9 cellular contexts compared by ENCODE assay signal in genomic region chr22:41976070-41976901, GRCh38. TPM values are rescaled to one million over a fixed set of nuclear protein-coding genes. Genes with fewer than 3 reads are reported as not detected.
DNase-seq lines count a peak whose midpoint lies in the region; ATAC-seq and TF ChIP-seq lines count a peak whose summit lies in the region.
"Had no signal": no experiment of that assay in that cellular context is flagged by ENCODE, and none has a peak within 500 bp of the region (broad histone marks: within the 10 kb centered on the region; RNA-seq: fewer than 3 reads in every experiment).

No MANE protein-coding gene starts in this region.

- intact Hi-C loops in activated B cell treated with CpG ODN at 0.5 μM for 24 hours (cut with micrococcal nuclease) (no loop called here), lower leg skin (cut with DNase I; ENCODE audit: low total_unique reads) (no loop called here)

- peak overlapping the region; percentile 22 for H3K4me3 ChIP-seq in lower leg skin (ENCODE audit: low read depth, poor library complexity, severe bottlenecking)

- peaks cover 12% of the 10 kb centered on the region for H3K4me1 Mint-ChIP-seq in activated B cell treated with CpG ODN at 0.5 μM for 24 hours
- H3K4me1 Mint-ChIP-seq in central memory CD8-positive, alpha-beta T cell: peaks cover 15% of the 10 kb centered on the region

- H3K27me3 Mint-ChIP-seq in activated B cell treated with CpG ODN at 0.5 μM for 24 hours: peaks cover 44% of the 10 kb centered on the region
- peaks cover 63% of the 10 kb centered on the region for H3K27me3 Mint-ChIP-seq in central memory CD8-positive, alpha-beta T cell

- no peak overlapping the region for H3K27ac Mint-ChIP-seq in activated B cell treated with CpG ODN at 0.5 μM for 24 hours
- H3K27ac Mint-ChIP-seq in central memory CD8-positive, alpha-beta T cell (ENCODE audit: low read depth): no peak overlapping the region

- TF ChIP-seq CTCF in activated B cell treated with CpG ODN at 0.5 μM for 24 hours (IDR thresholded peaks at IDR 0.05) (no peak), lower leg skin (IDR thresholded peaks at IDR 0.05) (no peak)

- ATAC-seq in activated B cell treated with CpG ODN at 0.5 μM for 24 hours (ENCODE audit: low read depth) (peak; percentile 75), HG03175 (IDR thresholded peaks at IDR 0.05; ENCODE audit: unreplicated experiment) (no peak), HG03108 (IDR thresholded peaks at IDR 0.05; ENCODE audit: unreplicated experiment) (no peak)
- peak; percentile 68 for ATAC-seq in central memory CD8-positive, alpha-beta T cell (replicated peaks; ENCODE audit: extremely low read depth, poor library complexity, severe bottlenecking)
- peak; percentile 19 for ATAC-seq in stimulated activated naive CD8-positive, alpha-beta T cell treated with anti-CD3 and anti-CD28 coated beads, Interleukin-15, Interleukin-2, amounts not matched to agents 100 U/mL and 50 U/mL, for 24 hours

- CTCF ChIA-PET in HEK293T (lab: Yijun Ruan, JAX): interaction anchor here (0.7 kb wide), 1 partner anchor 497 kb away, joined by 4 read pairs; no protein-coding TSS in a partner anchor
- CTCF ChIA-PET in activated B cell treated with CpG ODN at 0.5 μM for 24 hours (lab: Charles Lee): no interaction called here

- H3K4me3 Mint-ChIP-seq in activated B cell treated with CpG ODN at 0.5 μM for 24 hours: peak overlapping the region; percentile 49
- peak overlapping the region; percentile 51 for H3K4me3 Mint-ChIP-seq in central memory CD8-positive, alpha-beta T cell

- no peaks in the 10 kb centered on the region for H3K36me3 Mint-ChIP-seq in activated B cell treated with CpG ODN at 0.5 μM for 24 hours (ENCODE audit: low read depth)
- H3K36me3 Mint-ChIP-seq in central memory CD8-positive, alpha-beta T cell (ENCODE audit: insufficient read depth): peaks cover 2% of the 10 kb centered on the region

- POLR2A ChIA-PET in HEK293T (lab: Yijun Ruan, JAX) (no interaction called here), activated B cell treated with CpG ODN at 0.5 μM for 24 hours (lab: Charles Lee) (interaction anchor here (0.8 to 1.6 kb wide), 2 partner anchors 22 to 103 kb away, joined by 3 to 6 read pairs; partner anchors contain the start of genes SMDT1 and WBP2NL)

- peak; percentile 64 for DNase-seq in AG20443 (ENCODE audit: low spot score)
- DNase-seq in HEK293T (ENCODE audit: extremely low spot score): peak; percentile 71
- DNase-seq in activated B cell treated with CpG ODN at 0.5 μM for 24 hours: peak; percentile 60
- DNase-seq in central memory CD8-positive, alpha-beta T cell (ENCODE audit: low spot score in 2 of 2): no peak
- no peak for DNase-seq in lower leg skin (ENCODE audit: low spot score in 2 of 2)
- DNase-seq in stimulated activated naive CD8-positive, alpha-beta T cell treated with anti-CD3 and anti-CD28 coated beads, Interleukin-15, Interleukin-2, amounts not matched to agents 100 U/mL and 50 U/mL, for 24 hours: peak; percentile 57

- 2 to 16% methylated on average over 7 to 54 of the region's 72 CpGs for WGBS in lower leg skin, 2 donors

- H3K9me3 Mint-ChIP-seq in activated B cell treated with CpG ODN at 0.5 μM for 24 hours: no peaks in the 10 kb centered on the region
- H3K9me3 Mint-ChIP-seq in central memory CD8-positive, alpha-beta T cell: no peaks in the 10 kb centered on the region

- TF ChIP-seq POLR2A in lower leg skin (IDR thresholded peaks at IDR 0.05): no peak

TF ChIP-seq in HEK293T, 16 proteins besides CTCF, POLR2A, EP300 and RAD21:
- TF ChIP-seq PKNOX1 (IDR thresholded peaks at IDR 0.05) (no peak), LEF1 (IDR thresholded peaks at IDR 0.05; ENCODE audit: borderline replicate concordance) (no peak), CTBP1 (IDR thresholded peaks at IDR 0.05; ENCODE audit: borderline replicate concordance) (no peak), FOXM1 (IDR thresholded peaks at IDR 0.05; ENCODE audit: borderline replicate concordance) (no peak), FOXK2 (IDR thresholded peaks at IDR 0.05) (no peak), FOXA1 (IDR thresholded peaks at IDR 0.05) (no peak), ARNT (IDR thresholded peaks at IDR 0.05) (no peak), NFRKB (IDR thresholded peaks at IDR 0.05) (no peak), SP1 (IDR thresholded peaks at IDR 0.05) (no peak), ELF4 (IDR thresholded peaks at IDR 0.05) (no peak), HDGF (IDR thresholded peaks at IDR 0.05; ENCODE audit: borderline replicate concordance) (no peak), BHLHE40 (IDR thresholded peaks at IDR 0.05; ENCODE audit: borderline replicate concordance) (no peak), SUZ12 (IDR thresholded peaks at IDR 0.05) (no peak), ZNF384 (IDR thresholded peaks at IDR 0.05) (no peak)

RNA-seq across cellular contexts. Expression of gene SEPTIN3, which starts 7.0 kb away (rescaled TPM):
- total RNA-seq in activated B cell treated with CpG ODN at 0.5 μM for 24 hours: 0.49 and 0.54 TPM in 2 replicates
- 1 to 10 TPM in 2 of 4 donors, under 1 TPM in 2; 0.76 to 1.2 (median 0.96) TPM for total RNA-seq in lower leg skin
- total RNA-seq: myocyte had no signal

RNA-seq across cellular contexts. Expression of gene WBP2NL, which starts 22.3 kb away (rescaled TPM):
- total RNA-seq in activated B cell treated with CpG ODN at 0.5 μM for 24 hours (6.8 and 7.8 TPM in 2 replicates), lower leg skin (1 to 10 TPM; 1.4 to 2.0 (median 1.8) TPM)
- total RNA-seq: myocyte had no signal

RNA-seq across cellular contexts. Expression of gene CENPM, which starts 29.3 kb away (rescaled TPM):
- total RNA-seq in activated B cell treated with CpG ODN at 0.5 μM for 24 hours: 9.6 and 13.3 TPM in 2 replicates
- 10 to 100 TPM in 2 of 4 donors, 1 to 10 TPM in 2; 5.9 to 20.2 (median 9.1) TPM for total RNA-seq in lower leg skin

RNA-seq across cellular contexts. Expression of gene TNFRSF13C, which starts 49.7 kb away (rescaled TPM):
- 266 and 295 TPM in 2 replicates for total RNA-seq in activated B cell treated with CpG ODN at 0.5 μM for 24 hours
- 1 to 10 TPM; 1.6 to 2.9 (median 1.7) TPM for total RNA-seq in lower leg skin

Comparison
In these comparisons a context has a peak if more than half of its experiments do, and no peak if none do; other contexts are left out.
1. DNase-seq: peak in AG20443 (single experiment), HEK293T (single experiment), activated B cell treated with CpG ODN at 0.5 μM for 24 hours (single experiment) and stimulated activated naive CD8-positive, alpha-beta T cell treated with anti-CD3 and anti-CD28 coated beads, Interleukin-15, Interleukin-2, amounts not matched to agents 100 U/mL and 50 U/mL, for 24 hours (single experiment); none in central memory CD8-positive, alpha-beta T cell (0 of 2) and lower leg skin (0 of 2).
2. ATAC-seq: peak in activated B cell treated with CpG ODN at 0.5 μM for 24 hours (single experiment), central memory CD8-positive, alpha-beta T cell (single experiment) and stimulated activated naive CD8-positive, alpha-beta T cell treated with anti-CD3 and anti-CD28 coated beads, Interleukin-15, Interleukin-2, amounts not matched to agents 100 U/mL and 50 U/mL, for 24 hours (single experiment); none in HG03175 (single experiment) and HG03108 (single experiment).